31 cellular contexts compared by ENCODE assay signal in genomic region chr11:59184876-59185275, GRCh38. TPM values are rescaled to one million over a fixed set of nuclear protein-coding genes. Genes with fewer than 3 reads are reported as not detected.
DNase-seq lines count a peak whose midpoint lies in the region; ATAC-seq and TF ChIP-seq lines count a peak whose summit lies in the region.
"Had no signal": no experiment of that assay in that cellular context is flagged by ENCODE, and none has a peak within 500 bp of the region (broad histone marks: within the 10 kb centered on the region; RNA-seq: fewer than 3 reads in every experiment).

No MANE protein-coding gene starts in this region.

- DNase-seq in H7 = peak; percentile 20
- no peak for DNase-seq in endothelial cell (ENCODE audit: low spot score)
- DNase-seq in stomach = no peak
- no peak for DNase-seq in activated CD4-positive, alpha-beta T cell treated with anti-CD3 and anti-CD28 coated beads for 48 hours
- no peak for DNase-seq in GM10266 (ENCODE audit: extremely low spot score)
- DNase-seq: activated CD4-positive, CD25-positive, alpha-beta regulatory T cell; activated CD8-positive, alpha-beta T cell treated with anti-CD3 and anti-CD28 coated beads, Interleukin-2, amount 10 ng/mL, durations not matched to agents 7 days and 5 days; activated gamma-delta T cell treated with Interleukin-2 at 50 U/mL for 16 hours; BE2C; dermis blood vessel endothelial cell; DMS79 treated with DMSO at 0.1 percent for 48 hours; naive B cell; NCI-H1930; NCI-H345; NCI-H82; psoas muscle; stimulated activated CD4-positive, alpha-beta T cell treated with anti-CD3 and anti-CD28 coated beads, Interleukin-2, amount 100 ng/mL, for 24 hours; T1000; tibial artery had no signal

- H3K4me3 ChIP-seq in H7 (ENCODE audit: insufficient read depth, low read depth, low read length) (no peak overlapping the region), stomach (peak overlapping the region in 1 of 4 donors; percentile 27)
- H3K4me3 ChIP-seq: A549, breast epithelium, GM12878, lung, psoas muscle, skin epidermis, tibial artery had no signal

- H3K27ac ChIP-seq in stomach = peak overlapping the region; percentile 77 to 86 (median 81)
- H3K27ac ChIP-seq: A549, epithelial cell of prostate, psoas muscle, tibial artery had no signal

- no peaks in the 10 kb centered on the region for H3K9me3 ChIP-seq in stomach
- H3K9me3 ChIP-seq: A549, BE2C, breast epithelium, psoas muscle, tibial artery had no signal

- H3K9me3 Mint-ChIP-seq in endothelial cell (ENCODE audit: unreplicated experiment) (no peaks in the 10 kb centered on the region), nephron (no peaks in the 10 kb centered on the region)
- H3K9me3 Mint-ChIP-seq: stimulated activated effector memory CD8-positive, alpha-beta T cell treated with anti-CD3 and anti-CD28 coated beads, Interleukin-12 subunit alpha, Interleukin-12 subunit beta, amount 100 ng/mL, for 72 hours had no signal

- H3K36me3 ChIP-seq in H7 (replicated peaks; ENCODE audit: control insufficient read depth, insufficient read depth, low read length) = peaks cover 4% of the 10 kb centered on the region; the same call in 1 of the 2 replicates
- peaks cover 7 to 31% (median 21%) of the 10 kb centered on the region in 4 donors for H3K36me3 ChIP-seq in stomach
- H3K36me3 ChIP-seq: BE2C, breast epithelium had no signal

- WGBS in stomach, 5 donors = 33 to 47% (median 40%) methylated on average over 6 of the region's 6 CpGs

- peaks cover 13% of the 10 kb centered on the region for H3K4me1 Mint-ChIP-seq in endothelial cell (ENCODE audit: unreplicated experiment)
- H3K4me1 Mint-ChIP-seq in nephron = peaks cover 64% of the 10 kb centered on the region

- H3K36me3 Mint-ChIP-seq in endothelial cell (ENCODE audit: low read depth, unreplicated experiment) = peaks cover 53% of the 10 kb centered on the region
- peaks cover 60% of the 10 kb centered on the region for H3K36me3 Mint-ChIP-seq in nephron (ENCODE audit: low read depth)
- H3K36me3 Mint-ChIP-seq: stimulated activated effector memory CD8-positive, alpha-beta T cell treated with anti-CD3 and anti-CD28 coated beads, Interleukin-12 subunit alpha, Interleukin-12 subunit beta, amount 100 ng/mL, for 72 hours had no signal

- ATAC-seq in HG03159 (IDR thresholded peaks at IDR 0.05; ENCODE audit: unreplicated experiment) = no peak
- no peak for ATAC-seq in GM19023 (IDR thresholded peaks at IDR 0.05; ENCODE audit: unreplicated experiment)
- ATAC-seq: A549; activated CD8-positive, alpha-beta T cell treated with anti-CD3 and anti-CD28 coated beads, Interleukin-2, amount 10 ng/mL, durations not matched to agents 7 days and 5 days; GM12878; psoas muscle; stimulated activated effector memory CD8-positive, alpha-beta T cell treated with anti-CD3 and anti-CD28 coated beads, Interleukin-12 subunit alpha, Interleukin-12 subunit beta, amount 100 ng/mL, for 72 hours had no signal

- H3K4me1 ChIP-seq in stomach = peaks cover 50 to 89% (median 75%) of the 10 kb centered on the region in 4 donors
- H3K4me1 ChIP-seq: BE2C, psoas muscle had no signal

- no peaks in the 10 kb centered on the region for H3K27me3 ChIP-seq in H7 (ENCODE audit: control insufficient read depth, insufficient read depth, low read length)
- no peaks in the 10 kb centered on the region for H3K27me3 ChIP-seq in stomach
- H3K27me3 ChIP-seq: BE2C, breast epithelium, tibial artery had no signal

- H3K4me3 Mint-ChIP-seq in endothelial cell (ENCODE audit: unreplicated experiment) (no peak overlapping the region), nephron (peak overlapping the region in 2 of 3 experiments; percentile 5 to 11)
- H3K4me3 Mint-ChIP-seq: activated CD8-positive, alpha-beta T cell treated with anti-CD3 and anti-CD28 coated beads, Interleukin-2, amount 10 ng/mL, durations not matched to agents 7 days and 5 days; stimulated activated effector memory CD8-positive, alpha-beta T cell treated with anti-CD3 and anti-CD28 coated beads, Interleukin-12 subunit alpha, Interleukin-12 subunit beta, amount 100 ng/mL, for 72 hours had no signal

- TF ChIP-seq EP300 in stomach (IDR thresholded peaks at IDR 0.05) = no peak

- H3K27ac Mint-ChIP-seq in endothelial cell (ENCODE audit: unreplicated experiment) (peak overlapping the region; percentile 65), nephron (peak overlapping the region; percentile 72 to 94 (median 91))
- H3K27ac Mint-ChIP-seq: activated CD8-positive, alpha-beta T cell treated with anti-CD3 and anti-CD28 coated beads, Interleukin-2, amount 10 ng/mL, durations not matched to agents 7 days and 5 days; stimulated activated effector memory CD8-positive, alpha-beta T cell treated with anti-CD3 and anti-CD28 coated beads, Interleukin-12 subunit alpha, Interleukin-12 subunit beta, amount 100 ng/mL, for 72 hours had no signal

- peaks cover 2% of the 10 kb centered on the region for H3K27me3 Mint-ChIP-seq in endothelial cell (ENCODE audit: unreplicated experiment)
- H3K27me3 Mint-ChIP-seq in nephron (ENCODE audit: low read depth) = no peaks in the 10 kb centered on the region
- H3K27me3 Mint-ChIP-seq: naive B cell had no signal

- TF ChIP-seq POLR2A in stomach (IDR thresholded peaks at IDR 0.05) = no peak

- TF ChIP-seq CTCF in endothelial cell (IDR thresholded peaks at IDR 0.05; ENCODE audit: unreplicated experiment) (no peak), nephron (IDR thresholded peaks at IDR 0.05; ENCODE audit: unreplicated experiment in 3 of 3) (no peak), stomach (IDR thresholded peaks at IDR 0.05) (no peak), GM10266 (IDR thresholded peaks at IDR 0.05; ENCODE audit: control insufficient read depth, insufficient read depth, low read depth, missing control alignments) (no peak)

- intact Hi-C loops in stomach (cut with DNase I; ENCODE audit: low total_unique reads) = no loop called here

RNA-seq across cellular contexts. Expression of gene DTX4, which starts 12.9 kb away (rescaled TPM):
- total RNA-seq in H7 (2014; rRNA removed; shearing (Covaris generic)) = 4.9 and 7.6 TPM in 2 replicates
- 29.4 TPM for total RNA-seq in endothelial cell (ENCODE audit: unreplicated experiment)
- total RNA-seq in stomach = 10 to 100 TPM; 16.8 to 58.0 (median 38.6) TPM
- polyA plus RNA-seq in stomach = 10 to 100 TPM in 2 of 3 donors, 1 to 10 TPM in 1; 5.4 to 15.0 (median 13.5) TPM

RNA-seq across cellular contexts. Expression of gene MPEG1, which starts 27.9 kb away (rescaled TPM):
- total RNA-seq in H7 (2014; rRNA removed; shearing (Covaris generic)) = not detected in 2 replicates
- total RNA-seq in endothelial cell (ENCODE audit: unreplicated experiment) (not detected), stomach (10 to 100 TPM in 3 of 5 donors, 1 to 10 TPM in 1, not detected in 1; 5.3 to 18.4 (median 16.1) TPM)
- 1 to 10 TPM; 1.4 to 5.2 (median 5.0) TPM for polyA plus RNA-seq in stomach
- total RNA-seq: activated CD8-positive, alpha-beta T cell treated with anti-CD3 and anti-CD28 coated beads, Interleukin-2, amount 10 ng/mL, durations not matched to agents 7 days and 5 days; dermis blood vessel endothelial cell; fibroblast of villous mesenchyme; LHCN-M2 had no signal
- polyA plus RNA-seq: A549 had no signal

RNA-seq across cellular contexts. Expression of gene FAM111A, which starts 42.2 kb away (rescaled TPM):
- 9.2 and 11.0 TPM in 2 replicates for total RNA-seq in H7 (2014; rRNA removed; shearing (Covaris generic))
- 30.8 TPM for total RNA-seq in endothelial cell (ENCODE audit: unreplicated experiment)
- total RNA-seq in stomach = 10 to 100 TPM; 13.6 to 78.2 (median 41.5) TPM
- 10 to 100 TPM in 1 of 3 donors, 1 to 10 TPM in 2; 8.9 to 20.7 (median 9.7) TPM for polyA plus RNA-seq in stomach
